Comparison of ENCODE assay signal across 9 cellular contexts in the genomic region with DNA sequence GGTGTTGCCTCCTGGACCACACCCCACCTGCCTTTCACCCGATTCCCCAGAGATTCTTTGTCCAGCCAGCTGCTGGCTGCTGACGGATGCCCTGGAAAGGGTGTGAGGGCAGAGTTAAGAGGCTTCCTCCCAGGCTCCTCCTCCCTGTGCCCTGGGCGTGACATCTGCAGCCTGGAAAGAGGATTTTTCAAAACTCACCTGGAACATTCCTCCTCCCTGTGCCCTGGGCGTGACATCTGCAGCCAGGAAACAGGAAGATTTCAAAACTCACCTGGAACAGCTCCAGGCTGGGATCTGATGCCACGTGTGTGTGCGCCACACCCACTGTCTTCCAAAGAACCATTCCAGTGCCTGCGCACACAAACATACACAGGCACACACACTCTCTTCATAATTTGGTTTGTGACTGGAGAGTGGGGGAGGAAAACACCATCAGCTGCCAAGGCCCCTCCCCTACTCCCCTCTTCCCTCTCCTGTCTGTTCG. TPM values are rescaled to one million over a fixed set of nuclear protein-coding genes. Genes with fewer than 3 reads are reported as not detected.
DNase-seq lines count a peak whose midpoint lies in the region; ATAC-seq and TF ChIP-seq lines count a peak whose summit lies in the region.
"Had no signal": no experiment of that assay in that cellular context is flagged by ENCODE, and none has a peak within 500 bp of the region (broad histone marks: within the 10 kb centered on the region; RNA-seq: fewer than 3 reads in every experiment).

No MANE protein-coding gene starts in this region.

- TF ChIP-seq CTCF in ovary (IDR thresholded peaks at IDR 0.05): no peak

- H3K4me1 ChIP-seq in esophagus (ENCODE audit: control insufficient read depth in 2 of 2, insufficient read depth in 2 of 2, low read length in 1 of 2) (peaks cover 2 to 18% of the 10 kb centered on the region in 2 donors), ovary (ENCODE audit: insufficient read depth) (peaks cover 6% of the 10 kb centered on the region)

- 19 to 33% methylated on average over 8 of the region's 8 CpGs for WGBS in esophagus, 2 donors
- WGBS in ovary, 3 donors: 17 to 43% (median 38%) methylated on average over 8 of the region's 8 CpGs

- no peak for TF ChIP-seq EP300 in ovary (IDR thresholded peaks at IDR 0.05)

- intact Hi-C loops in ovary (cut with DNase I): no loop called here

- H3K36me3 ChIP-seq in esophagus (ENCODE audit: control insufficient read depth in 2 of 2, insufficient read depth in 2 of 2, low read length in 1 of 2) (no peaks in the 10 kb centered on the region), ovary (no peaks in the 10 kb centered on the region)

- DNase-seq in DMS153 treated with DMSO at 0.1 percent for 48 hours (lab: John Stamatoyannopoulos, UW; ENCODE audit: unreplicated experiment): peak; percentile 93
- DNase-seq in NCI-H2171 (lab: John Stamatoyannopoulos, UW): peak; percentile 40
- peak; percentile 54 to 78 (median 69) for DNase-seq in ovary
- DNase-seq in activated naive CD4-positive, alpha-beta T cell (lab: John Stamatoyannopoulos, UW): no peak
- DNase-seq in T1000 (lab: John Stamatoyannopoulos, UW): no peak

- TF ChIP-seq POLR2A in ovary (IDR thresholded peaks at IDR 0.05): no peak

- H3K9me3 ChIP-seq in esophagus (ENCODE audit: control insufficient read depth in 2 of 2, insufficient read depth in 1 of 2, low read depth in 1 of 2, low read length in 1 of 2): no peaks in the 10 kb centered on the region
- no peaks in the 10 kb centered on the region for H3K9me3 ChIP-seq in ovary

- no peak for ATAC-seq in GM21367 (IDR thresholded peaks at IDR 0.05; ENCODE audit: unreplicated experiment)
- no peak for ATAC-seq in GM21360 (IDR thresholded peaks at IDR 0.05; ENCODE audit: unreplicated experiment)

- no peaks in the 10 kb centered on the region for H3K27me3 ChIP-seq in esophagus (ENCODE audit: control insufficient read depth in 1 of 2, insufficient read depth in 2 of 2, low read length in 2 of 2)
- H3K27me3 ChIP-seq in ovary: no peaks in the 10 kb centered on the region

- H3K27ac ChIP-seq in esophagus (ENCODE audit: low read depth in 2 of 2, low read length in 1 of 2) (peak overlapping the region; percentile 45 to 84), ovary (peak overlapping the region; percentile 4 to 41)

- H3K4me3 ChIP-seq in esophagus (ENCODE audit: low read depth in 1 of 2, low read length in 2 of 2) (no peak overlapping the region), ovary (no peak overlapping the region)

RNA-seq across cellular contexts. Expression of gene MARVELD1, which starts 5.2 kb away (rescaled TPM):
- polyA plus RNA-seq in esophagus: 1 to 10 TPM; 6.4 to 9.6 TPM
- total RNA-seq in ovary: 10 to 100 TPM; 16.2 to 58.5 (median 40.2) TPM
- 10 to 100 TPM; 31.0 to 55.4 TPM for polyA plus RNA-seq in ovary

RNA-seq across cellular contexts. Expression of gene ZFYVE27, which starts 18.2 kb away (rescaled TPM):
- polyA plus RNA-seq in esophagus (10 to 100 TPM in 1 of 2 donors, 1 to 10 TPM in 1; 9.6 to 14.3 TPM), ovary (10 to 100 TPM; 14.4 to 23.5 TPM)
- total RNA-seq in ovary: 10 to 100 TPM; 20.8 to 30.1 (median 25.8) TPM

RNA-seq across cellular contexts. Expression of gene AVPI1, which starts 31.7 kb away (rescaled TPM):
- polyA plus RNA-seq in esophagus (10 to 100 TPM in 1 of 2 donors, 1 to 10 TPM in 1; 9.8 to 15.3 TPM), ovary (10 to 100 TPM; 18.2 to 20.8 TPM)
- total RNA-seq in ovary: 100 to 1,000 TPM in 2 of 7 donors, 10 to 100 TPM in 5; 12.0 to 139 (median 31.8) TPM

RNA-seq across cellular contexts. Expression of gene SFRP5, which starts 53.1 kb away (rescaled TPM):
- polyA plus RNA-seq in esophagus (under 1 TPM; 0.65 to 0.88 TPM), ovary (under 1 TPM; 0.28 to 0.48 TPM)
- 1 to 10 TPM in 1 of 7 donors, under 1 TPM in 4, not detected in 2; 0.18 to 3.0 (median 0.41) TPM for total RNA-seq in ovary
- total RNA-seq: RPMI7951 had no signal

Comparison
In these comparisons a context has a peak if more than half of its experiments do, and no peak if none do; other contexts are left out.
1. DNase-seq: peak in DMS153 treated with DMSO at 0.1 percent for 48 hours (single experiment), NCI-H2171 (single experiment) and ovary (5 of 5); none in activated naive CD4-positive, alpha-beta T cell (0 of 4) and T1000 (single experiment).